In genomic region chr1:20112279-20113000, GRCh38 we compare ENCODE assay signal across 23 cellular contexts. TPM values are rescaled to one million over a fixed set of nuclear protein-coding genes. Genes with fewer than 3 reads are reported as not detected.
DNase-seq lines count a peak whose midpoint lies in the region; ATAC-seq and TF ChIP-seq lines count a peak whose summit lies in the region.
"Had no signal": no experiment of that assay in that cellular context is flagged by ENCODE, and none has a peak within 500 bp of the region (broad histone marks: within the 10 kb centered on the region; RNA-seq: fewer than 3 reads in every experiment).

No MANE protein-coding gene starts in this region.

- no peaks in the 10 kb centered on the region for H3K27me3 ChIP-seq in left lung
- H3K27me3 ChIP-seq: upper lobe of left lung had no signal

- no peaks in the 10 kb centered on the region for H3K4me1 ChIP-seq in left lung

- TF ChIP-seq CTCF in epithelial cell of esophagus (IDR thresholded peaks at IDR 0.05; ENCODE audit: insufficient read depth, low read depth, low read length, missing control alignments) (no peak), left lung (IDR thresholded peaks at IDR 0.05) (no peak)

- no peaks in the 10 kb centered on the region for H3K36me3 ChIP-seq in left lung
- H3K36me3 ChIP-seq: esophagus squamous epithelium, upper lobe of left lung had no signal

- no peak overlapping the region for H3K27ac ChIP-seq in left lung
- H3K27ac ChIP-seq: esophagus squamous epithelium, upper lobe of left lung had no signal

- intact Hi-C loops in posterior vena cava (cut with DNase I) = no loop called here
- intact Hi-C loops in left lung (cut with DNase I) = no loop called here

- H3K4me3 ChIP-seq in epithelial cell of esophagus (ENCODE audit: low read length) (no peak overlapping the region), left lung (no peak overlapping the region)
- H3K4me3 ChIP-seq: esophagus squamous epithelium, K562, upper lobe of left lung had no signal

- ATAC-seq in HG03378 (IDR thresholded peaks at IDR 0.05; ENCODE audit: unreplicated experiment) (no peak), left lung (no peak), GM21528 (IDR thresholded peaks at IDR 0.05; ENCODE audit: low FRiP score, unreplicated experiment) (no peak)
- ATAC-seq: effector memory CD8-positive, alpha-beta T cell; K562; natural killer cell; PC-3; right cardiac atrium had no signal

- H3K9me3 ChIP-seq in left lung = no peaks in the 10 kb centered on the region
- H3K9me3 ChIP-seq: esophagus squamous epithelium, upper lobe of left lung had no signal

- DNase-seq in DMS 273 treated with DMSO at 0.1 percent for 48 hours (lab: John Stamatoyannopoulos, UW) (peak; percentile 27), HT1080 (ENCODE audit: low read depth) (peak; percentile 37), epithelial cell of esophagus (ENCODE audit: low read depth) (peak; percentile 15), posterior vena cava (ENCODE audit: low spot score) (peak; percentile 68), left lung (no peak)
- DNase-seq: activated CD4-positive, alpha-beta T cell treated with anti-CD3 and anti-CD28 coated beads, Interleukin-2, amount 10 ng/mL, durations not matched to agents 24 days and 14 days; activated effector memory CD4-positive, alpha-beta T cell treated with Interleukin-2 at 50 U/mL for 16 hours; effector memory CD8-positive, alpha-beta T cell; esophagus squamous epithelium; H9; natural killer cell; NCI-H2227 treated with DMSO at 0.1 percent for 48 hours; NCI-H82; PC-3; right cardiac atrium; SIG-M5; stimulated activated CD8-positive, alpha-beta memory T cell treated with anti-CD3 and anti-CD28 coated beads, Interleukin-4, amount 100 ng/mL, for 48 hours; upper lobe of left lung had no signal

RNA-seq across cellular contexts. Expression of gene PLA2G2D, which starts 6.9 kb away (rescaled TPM):
- not detected in 2 replicates for total RNA-seq in HT1080 (2014; rRNA removed; shearing (Covaris generic))
- 0.05 and 0.15 TPM in 2 replicates for polyA plus RNA-seq in HT1080 (2015; cell fraction: cytosol; rRNA removed)
- polyA plus RNA-seq in HT1080 (2015; cell fraction: nucleus; rRNA removed) = 0.08 TPM in 1 of 2 replicates, not detected in the other
- total RNA-seq in posterior vena cava = not detected
- not detected for total RNA-seq in left lung
- total RNA-seq: activated CD4-positive, alpha-beta T cell treated with anti-CD3 and anti-CD28 coated beads, Interleukin-2, amount 10 ng/mL, durations not matched to agents 24 days and 14 days; H9; K562; natural killer cell; osteocyte; PC-3; right cardiac atrium; T-helper 1 cell treated with Interleukin-12 subunit alpha and Interleukin-12 subunit beta and Interleukin-4 antibody, amounts not matched to agents 30 ng/mL and 1 ng/mL, for 36 hours had no signal
- polyA plus RNA-seq: K562, right cardiac atrium had no signal

RNA-seq across cellular contexts. Expression of gene PLA2G2F, which starts 26.7 kb away (rescaled TPM):
- not detected in 2 replicates for total RNA-seq in HT1080 (2014; rRNA removed; shearing (Covaris generic))
- not detected in 2 replicates for polyA plus RNA-seq in HT1080 (2015; cell fraction: cytosol; rRNA removed)
- not detected in 2 replicates for polyA plus RNA-seq in HT1080 (2015; cell fraction: nucleus; rRNA removed)
- total RNA-seq in posterior vena cava (not detected), left lung (not detected)
- total RNA-seq: activated CD4-positive, alpha-beta T cell treated with anti-CD3 and anti-CD28 coated beads, Interleukin-2, amount 10 ng/mL, durations not matched to agents 24 days and 14 days; H9; K562; natural killer cell; osteocyte; right cardiac atrium; T-helper 1 cell treated with Interleukin-12 subunit alpha and Interleukin-12 subunit beta and Interleukin-4 antibody, amounts not matched to agents 30 ng/mL and 1 ng/mL, for 36 hours; upper lobe of left lung had no signal
- polyA plus RNA-seq: K562, right cardiac atrium had no signal

RNA-seq across cellular contexts. Expression of gene PLA2G5, which starts 42.4 kb away (rescaled TPM):
- total RNA-seq in HT1080 (2014; rRNA removed; shearing (Covaris generic)) = not detected in 2 replicates
- not detected in 2 replicates for polyA plus RNA-seq in HT1080 (2015; cell fraction: cytosol; rRNA removed)
- not detected in 2 replicates for polyA plus RNA-seq in HT1080 (2015; cell fraction: nucleus; rRNA removed)
- total RNA-seq in posterior vena cava = 1 to 10 TPM; 6.7 to 9.8 TPM
- total RNA-seq in left lung = 1 to 10 TPM; 4.9 to 5.5 TPM
- total RNA-seq: activated CD4-positive, alpha-beta T cell treated with anti-CD3 and anti-CD28 coated beads, Interleukin-2, amount 10 ng/mL, durations not matched to agents 24 days and 14 days; H9; K562; natural killer cell; osteocyte; PC-3; T-helper 1 cell treated with Interleukin-12 subunit alpha and Interleukin-12 subunit beta and Interleukin-4 antibody, amounts not matched to agents 30 ng/mL and 1 ng/mL, for 36 hours had no signal
- polyA plus RNA-seq: K562 had no signal

Comparison
In these comparisons a context has a peak if more than half of its experiments do, and no peak if none do; other contexts are left out.
1. DNase-seq: peak in DMS 273 treated with DMSO at 0.1 percent for 48 hours (single experiment), HT1080 (single experiment), epithelial cell of esophagus (single experiment) and posterior vena cava (single experiment); none in left lung (0 of 2).